ENCODE assay signal across 1 cellular context in the genomic region with DNA sequence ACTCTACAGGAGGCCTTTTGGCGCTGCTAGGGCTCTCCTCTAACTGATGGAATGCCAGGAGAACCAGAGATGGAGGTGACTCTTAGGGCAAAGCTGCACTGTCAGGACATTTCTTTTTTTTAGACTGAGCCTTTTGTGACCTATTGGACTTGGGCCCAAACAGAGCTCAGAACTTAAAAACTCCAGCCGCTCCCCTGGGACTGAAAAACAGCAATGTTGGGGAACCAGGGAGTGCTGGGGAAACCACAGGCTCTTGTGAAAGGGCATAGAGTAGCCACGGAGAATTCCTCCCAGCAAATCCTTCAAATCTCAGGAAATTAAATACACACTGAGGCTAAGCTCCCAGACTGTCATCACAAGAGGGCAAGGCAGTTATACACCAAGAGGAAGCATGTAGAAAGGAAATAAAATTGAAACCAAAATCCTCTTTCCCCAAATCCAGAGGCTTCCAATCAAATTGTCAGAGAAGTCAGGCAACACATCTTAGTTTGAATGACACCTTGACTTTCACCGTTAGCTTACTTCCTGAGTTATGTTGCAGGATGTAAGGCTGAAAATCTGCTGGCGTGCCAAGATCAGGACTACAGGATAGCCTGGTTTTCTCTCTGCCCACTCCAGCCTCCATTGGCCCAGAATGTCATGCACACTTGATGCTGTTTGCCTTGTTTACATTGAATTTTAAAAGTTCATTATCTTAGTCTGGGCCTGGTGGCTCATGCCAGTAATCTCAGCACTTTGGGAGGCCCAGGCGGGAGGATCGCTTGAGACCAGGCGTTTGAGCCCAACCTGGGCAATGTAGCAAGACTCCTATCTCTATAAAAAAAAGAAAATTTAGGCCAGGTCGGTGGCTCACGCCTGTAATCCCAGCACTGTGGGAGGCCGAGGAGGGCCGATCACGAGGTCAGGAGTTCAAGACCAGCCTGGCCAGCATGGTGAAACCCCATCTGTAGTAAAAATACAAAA.
TF ChIP-seq lines count a peak whose summit lies in the region.

No MANE protein-coding gene starts in this region.

TF ChIP-seq in K562, 482 proteins besides CTCF, POLR2A, EP300 and RAD21:
- TF ChIP-seq, protein P1, sequence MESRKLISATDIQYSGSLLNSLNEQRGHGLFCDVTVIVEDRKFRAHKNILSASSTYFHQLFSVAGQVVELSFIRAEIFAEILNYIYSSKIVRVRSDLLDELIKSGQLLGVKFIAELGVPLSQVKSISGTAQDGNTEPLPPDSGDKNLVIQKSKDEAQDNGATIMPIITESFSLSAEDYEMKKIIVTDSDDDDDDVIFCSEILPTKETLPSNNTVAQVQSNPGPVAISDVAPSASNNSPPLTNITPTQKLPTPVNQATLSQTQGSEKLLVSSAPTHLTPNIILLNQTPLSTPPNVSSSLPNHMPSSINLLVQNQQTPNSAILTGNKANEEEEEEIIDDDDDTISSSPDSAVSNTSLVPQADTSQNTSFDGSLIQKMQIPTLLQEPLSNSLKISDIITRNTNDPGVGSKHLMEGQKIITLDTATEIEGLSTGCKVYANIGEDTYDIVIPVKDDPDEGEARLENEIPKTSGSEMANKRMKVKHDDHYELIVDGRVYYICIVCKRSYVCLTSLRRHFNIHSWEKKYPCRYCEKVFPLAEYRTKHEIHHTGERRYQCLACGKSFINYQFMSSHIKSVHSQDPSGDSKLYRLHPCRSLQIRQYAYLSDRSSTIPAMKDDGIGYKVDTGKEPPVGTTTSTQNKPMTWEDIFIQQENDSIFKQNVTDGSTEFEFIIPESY (CRISPR knock-in tag; IDR thresholded peaks at IDR 0.05): peak; percentile 54; the same call in 1 of the 2 replicates
- TF ChIP-seq HLTF (IDR thresholded peaks at IDR 0.05) (no peak), NFIC (IDR thresholded peaks at IDR 0.05) (no peak), ZNF121 (CRISPR knock-in tag; conservative IDR thresholded peaks at IDR 0.05) (peak; percentile 76), RFX7 (CRISPR knock-in tag; IDR thresholded peaks at IDR 0.05) (no peak), ZNF408 (CRISPR knock-in tag; IDR thresholded peaks at IDR 0.05; ENCODE audit: low read depth) (no peak), CBX2 (IDR thresholded peaks at IDR 0.05; ENCODE audit: insufficient read depth, low read length, poor library complexity, severe bottlenecking) (no peak), RBM25 (IDR thresholded peaks at IDR 0.05; ENCODE audit: low read depth, low read length, severe bottlenecking) (peak; percentile 25)
- TF ChIP-seq, protein P2, sequence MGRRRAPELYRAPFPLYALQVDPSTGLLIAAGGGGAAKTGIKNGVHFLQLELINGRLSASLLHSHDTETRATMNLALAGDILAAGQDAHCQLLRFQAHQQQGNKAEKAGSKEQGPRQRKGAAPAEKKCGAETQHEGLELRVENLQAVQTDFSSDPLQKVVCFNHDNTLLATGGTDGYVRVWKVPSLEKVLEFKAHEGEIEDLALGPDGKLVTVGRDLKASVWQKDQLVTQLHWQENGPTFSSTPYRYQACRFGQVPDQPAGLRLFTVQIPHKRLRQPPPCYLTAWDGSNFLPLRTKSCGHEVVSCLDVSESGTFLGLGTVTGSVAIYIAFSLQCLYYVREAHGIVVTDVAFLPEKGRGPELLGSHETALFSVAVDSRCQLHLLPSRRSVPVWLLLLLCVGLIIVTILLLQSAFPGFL (CRISPR knock-in tag; IDR thresholded peaks at IDR 0.05): 0 out of 2 replicates have a peak, but pooled peaks have one; percentile 40
TF ChIP-seq in K562: peak in this region for 4.
